10 cellular contexts compared by ENCODE assay signal in the genomic region with DNA sequence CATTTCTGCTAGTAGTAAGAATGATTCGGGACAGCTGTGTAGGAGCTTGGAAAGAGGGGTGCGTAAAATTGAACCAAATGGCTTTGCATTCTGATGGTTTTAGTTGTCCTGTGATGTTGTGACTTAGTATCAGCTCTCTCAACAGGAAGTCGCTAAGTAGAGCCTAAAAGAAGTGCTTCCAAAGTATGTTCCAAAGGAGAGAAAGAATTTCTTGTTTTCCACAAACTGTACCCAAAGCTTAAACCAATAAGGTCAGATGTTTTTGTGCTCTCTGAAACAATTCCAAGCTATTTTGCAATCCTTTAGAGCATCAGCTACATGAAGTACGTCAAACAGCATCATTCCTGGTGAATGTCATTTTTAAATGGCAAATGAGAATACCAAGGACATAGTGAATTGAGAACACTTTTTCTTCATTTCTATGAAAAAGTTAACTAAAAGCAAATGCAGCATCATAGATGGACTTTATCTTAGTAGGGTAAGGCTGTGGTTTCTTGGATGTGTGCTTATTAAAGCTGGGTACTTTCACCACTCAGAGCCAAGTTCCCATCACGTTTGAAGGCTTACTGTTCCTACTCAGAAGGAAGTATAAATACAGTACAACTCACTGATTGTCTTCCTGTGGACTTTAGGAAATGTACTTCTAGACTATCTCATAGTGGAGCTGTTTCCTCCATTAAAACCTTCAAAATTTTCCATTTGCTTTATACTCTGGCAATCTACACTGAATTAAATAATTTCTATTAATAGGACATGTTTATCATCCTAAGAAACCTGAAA.
DNase-seq lines count a peak whose midpoint lies in the region; ATAC-seq and TF ChIP-seq lines count a peak whose summit lies in the region.
"Had no signal": no experiment of that assay in that cellular context is flagged by ENCODE, and none has a peak within 500 bp of the region (broad histone marks: within the 10 kb centered on the region; RNA-seq: fewer than 3 reads in every experiment).

No MANE protein-coding gene starts in this region.

- peaks cover 2% of the 10 kb centered on the region for H3K79me2 ChIP-seq in trophoblast cell (ENCODE audit: control insufficient read depth, insufficient read depth, low read length, poor library complexity)

- no peak overlapping the region for H2AK5ac ChIP-seq in trophoblast cell (ENCODE audit: low read length)

- no peaks in the 10 kb centered on the region for H3K27me3 Mint-ChIP-seq in natural killer cell (ENCODE audit: low read depth in 2 of 2)
- H3K27me3 Mint-ChIP-seq in activated T-cell treated with anti-CD3 and anti-CD28 coated beads, Interleukin-2, amount 50 U/mL, for 4 hours (ENCODE audit: low read depth), result peaks cover 7% of the 10 kb centered on the region
- no peaks in the 10 kb centered on the region for H3K27me3 Mint-ChIP-seq in activated naive CD4-positive, alpha-beta T cell treated with anti-CD3 and anti-CD28 coated beads, Interleukin-2, amount 10 ng/mL, durations not matched to agents 7 days and 5 days

- TF ChIP-seq POLR2A in upper lobe of left lung (IDR thresholded peaks at IDR 0.05), result no peak

- H3K9me3 Mint-ChIP-seq in natural killer cell, result peaks cover 0 to 3% of the 10 kb centered on the region in 2 donors
- peaks cover 12% of the 10 kb centered on the region for H3K9me3 Mint-ChIP-seq in activated T-cell treated with anti-CD3 and anti-CD28 coated beads, Interleukin-2, amount 50 U/mL, for 4 hours
- H3K9me3 Mint-ChIP-seq in activated naive CD4-positive, alpha-beta T cell treated with anti-CD3 and anti-CD28 coated beads, Interleukin-2, amount 10 ng/mL, durations not matched to agents 7 days and 5 days, result no peaks in the 10 kb centered on the region
- H3K9me3 Mint-ChIP-seq: activated naive CD8-positive, alpha-beta T cell treated with anti-CD3 and anti-CD28 coated beads, Interleukin-2, amount 10 ng/mL, durations not matched to agents 7 days and 5 days had no signal

- H3K18ac ChIP-seq in trophoblast cell (ENCODE audit: low read length), result no peak overlapping the region

- no peaks in the 10 kb centered on the region for H3K36me3 ChIP-seq in ascending aorta
- H3K36me3 ChIP-seq in upper lobe of left lung, result no peaks in the 10 kb centered on the region
- no peaks in the 10 kb centered on the region for H3K36me3 ChIP-seq in trophoblast cell (ENCODE audit: control insufficient read depth in 1 of 2, insufficient read depth in 2 of 2, low read length in 2 of 2)

- no peak overlapping the region for H3K4me3 Mint-ChIP-seq in natural killer cell
- no peak overlapping the region for H3K4me3 Mint-ChIP-seq in activated T-cell treated with anti-CD3 and anti-CD28 coated beads, Interleukin-2, amount 50 U/mL, for 4 hours
- H3K4me3 Mint-ChIP-seq in activated naive CD4-positive, alpha-beta T cell treated with anti-CD3 and anti-CD28 coated beads, Interleukin-2, amount 10 ng/mL, durations not matched to agents 7 days and 5 days, result no peak overlapping the region
- H3K4me3 Mint-ChIP-seq: activated naive CD8-positive, alpha-beta T cell treated with anti-CD3 and anti-CD28 coated beads, Interleukin-2, amount 10 ng/mL, durations not matched to agents 7 days and 5 days; H9 had no signal

- H3K9ac ChIP-seq in trophoblast cell (ENCODE audit: low read length), result no peak overlapping the region

- peak overlapping the region; percentile 2 to 72 for H3K27ac Mint-ChIP-seq in natural killer cell
- H3K27ac Mint-ChIP-seq in activated naive CD4-positive, alpha-beta T cell treated with anti-CD3 and anti-CD28 coated beads, Interleukin-2, amount 10 ng/mL, durations not matched to agents 7 days and 5 days, result no peak overlapping the region
- H3K27ac Mint-ChIP-seq: activated naive CD8-positive, alpha-beta T cell treated with anti-CD3 and anti-CD28 coated beads, Interleukin-2, amount 10 ng/mL, durations not matched to agents 7 days and 5 days had no signal

- no peak overlapping the region for H2BK5ac ChIP-seq in trophoblast cell (ENCODE audit: low read depth, low read length, poor library complexity)

- H3K4me2 ChIP-seq in trophoblast cell (ENCODE audit: low read length), result no peak overlapping the region

- no peak overlapping the region for H4K12ac ChIP-seq in trophoblast cell (ENCODE audit: low read depth, low read length)

- H2AFZ ChIP-seq in trophoblast cell (ENCODE audit: insufficient read depth, low read length, poor library complexity), result no peak overlapping the region

- TF ChIP-seq EP300 in upper lobe of left lung (IDR thresholded peaks at IDR 0.05), result peak in 1 of 4 donors; percentile 57

- H4K91ac ChIP-seq in trophoblast cell (ENCODE audit: low read depth, low read length), result no peak overlapping the region

- DNase-seq in ascending aorta (ENCODE audit: low spot score in 2 of 2) (no peak), foreskin fibroblast (peak; percentile 51 to 74), natural killer cell (no peak), upper lobe of left lung (no peak), germinal center (ENCODE audit: low spot score) (no peak), trophoblast cell (no peak)
- no peak for DNase-seq in activated T-cell treated with anti-CD3 and anti-CD28 coated beads, Interleukin-2, amount 50 U/mL, for 4 hours
- DNase-seq in activated naive CD4-positive, alpha-beta T cell treated with anti-CD3 and anti-CD28 coated beads, Interleukin-2, amount 10 ng/mL, durations not matched to agents 7 days and 5 days, result no peak
- DNase-seq: activated naive CD8-positive, alpha-beta T cell treated with anti-CD3 and anti-CD28 coated beads, Interleukin-2, amount 10 ng/mL, durations not matched to agents 7 days and 5 days; H9 had no signal

- TF ChIP-seq CTCF in ascending aorta (IDR thresholded peaks at IDR 0.05) (no peak), foreskin fibroblast (IDR thresholded peaks at IDR 0.05; ENCODE audit: low read depth, low read length) (no peak), natural killer cell (IDR thresholded peaks at IDR 0.05) (no peak), upper lobe of left lung (IDR thresholded peaks at IDR 0.05) (no peak)

- H3K4ac ChIP-seq in trophoblast cell (ENCODE audit: low read depth, low read length), result no peak overlapping the region

- H3K14ac ChIP-seq in trophoblast cell (ENCODE audit: low read length), result no peak overlapping the region

- no peak for ATAC-seq in natural killer cell
- ATAC-seq in upper lobe of left lung (ENCODE audit: low FRiP score in 2 of 2), result peak in 1 of 2 donors; percentile 73
- ATAC-seq in activated T-cell treated with anti-CD3 and anti-CD28 coated beads, Interleukin-2, amount 50 U/mL, for 4 hours, result no peak

- H3K4me1 Mint-ChIP-seq in natural killer cell, result peaks cover 71 to 79% of the 10 kb centered on the region in 2 donors
- H3K4me1 Mint-ChIP-seq in activated T-cell treated with anti-CD3 and anti-CD28 coated beads, Interleukin-2, amount 50 U/mL, for 4 hours (ENCODE audit: low read depth), result peaks cover 2% of the 10 kb centered on the region
- H3K4me1 Mint-ChIP-seq in activated naive CD4-positive, alpha-beta T cell treated with anti-CD3 and anti-CD28 coated beads, Interleukin-2, amount 10 ng/mL, durations not matched to agents 7 days and 5 days, result no peaks in the 10 kb centered on the region
- H3K4me1 Mint-ChIP-seq: activated naive CD8-positive, alpha-beta T cell treated with anti-CD3 and anti-CD28 coated beads, Interleukin-2, amount 10 ng/mL, durations not matched to agents 7 days and 5 days had no signal

- intact Hi-C loops in ascending aorta (cut with DNase I), result no loop called here
- intact Hi-C loops in natural killer cell (cut with micrococcal nuclease), result loop anchor here (5.0 kb wide), 1 partner anchor 43 kb away; no protein-coding TSS in a partner anchor

- H2BK12ac ChIP-seq in trophoblast cell (ENCODE audit: low read length), result no peak overlapping the region

- H3K9me3 ChIP-seq in ascending aorta (peaks cover 4 to 18% of the 10 kb centered on the region in 2 donors), upper lobe of left lung (no peaks in the 10 kb centered on the region), trophoblast cell (ENCODE audit: insufficient read depth, low read depth, low read length) (no peaks in the 10 kb centered on the region)

- H3K4me3 ChIP-seq in ascending aorta (no peak overlapping the region), foreskin fibroblast (ENCODE audit: low read depth in 1 of 2, low read length in 2 of 2) (no peak overlapping the region), upper lobe of left lung (no peak overlapping the region), trophoblast cell (ENCODE audit: low read depth, low read length) (no peak overlapping the region)

- no peak overlapping the region for H3K23ac ChIP-seq in trophoblast cell (ENCODE audit: low read length)

- no peak overlapping the region for H2BK120ac ChIP-seq in trophoblast cell (ENCODE audit: insufficient read depth, low read length, poor library complexity)

- CTCF ChIA-PET in activated naive CD4-positive, alpha-beta T cell treated with anti-CD3 and anti-CD28 coated beads, Interleukin-2, amount 10 ng/mL, durations not matched to agents 7 days and 5 days (lab: Charles Lee), result no interaction called here

- no peak overlapping the region for H4K8ac ChIP-seq in trophoblast cell (ENCODE audit: low read depth, low read length)

- WGBS in upper lobe of left lung, 2 donors, result 60 to 69% methylated on average over 5 of the region's 5 CpGs
- WGBS in trophoblast cell (ENCODE audit: extremely low coverage, insufficient coverage, insufficient read length), result no CpG with 5 or more reads among the region's 5 CpGs

- H3K27me3 ChIP-seq in ascending aorta, result no peaks in the 10 kb centered on the region
- H3K27me3 ChIP-seq in upper lobe of left lung, result no peaks in the 10 kb centered on the region
- H3K27me3 ChIP-seq in trophoblast cell (ENCODE audit: insufficient read depth, low read length), result no peaks in the 10 kb centered on the region

- no peaks in the 10 kb centered on the region for H3K79me1 ChIP-seq in trophoblast cell (ENCODE audit: low read length)

- H3K36me3 Mint-ChIP-seq in natural killer cell, result peaks cover 13% of the 10 kb centered on the region
- H3K36me3 Mint-ChIP-seq in activated T-cell treated with anti-CD3 and anti-CD28 coated beads, Interleukin-2, amount 50 U/mL, for 4 hours (ENCODE audit: insufficient read depth), result peaks cover 2% of the 10 kb centered on the region
- H3K36me3 Mint-ChIP-seq in activated naive CD4-positive, alpha-beta T cell treated with anti-CD3 and anti-CD28 coated beads, Interleukin-2, amount 10 ng/mL, durations not matched to agents 7 days and 5 days, result no peaks in the 10 kb centered on the region
- H3K36me3 Mint-ChIP-seq: activated naive CD8-positive, alpha-beta T cell treated with anti-CD3 and anti-CD28 coated beads, Interleukin-2, amount 10 ng/mL, durations not matched to agents 7 days and 5 days had no signal

- H3K27ac ChIP-seq in ascending aorta (peak overlapping the region; percentile 40 to 74), upper lobe of left lung (peak overlapping the region; percentile 37 to 57 (median 44)), trophoblast cell (ENCODE audit: low read depth, low read length) (no peak overlapping the region)

- peaks cover 0 to 6% of the 10 kb centered on the region in 2 donors for H3K4me1 ChIP-seq in ascending aorta
- H3K4me1 ChIP-seq in upper lobe of left lung, result peaks cover 0 to 3% (median 0%) of the 10 kb centered on the region in 4 donors
- H3K4me1 ChIP-seq in trophoblast cell (ENCODE audit: control insufficient read depth in 1 of 2, insufficient read depth in 2 of 2, low read length in 2 of 2), result peaks cover 0 to 6% of the 10 kb centered on the region in 2 experiments

Comparison
In these comparisons a context has a peak if more than half of its experiments do, and no peak if none do; other contexts are left out.
1. DNase-seq: peak in foreskin fibroblast (2 of 2); none in ascending aorta (0 of 2), natural killer cell (single experiment), upper lobe of left lung (0 of 2), germinal center (single experiment), activated T-cell treated with anti-CD3 and anti-CD28 coated beads, Interleukin-2, amount 50 U/mL, for 4 hours (single experiment), activated naive CD4-positive, alpha-beta T cell treated with anti-CD3 and anti-CD28 coated beads, Interleukin-2, amount 10 ng/mL, durations not matched to agents 7 days and 5 days (single experiment) and trophoblast cell (0 of 2).